Comparison of ENCODE assay signal across 25 cellular contexts in the genomic region with DNA sequence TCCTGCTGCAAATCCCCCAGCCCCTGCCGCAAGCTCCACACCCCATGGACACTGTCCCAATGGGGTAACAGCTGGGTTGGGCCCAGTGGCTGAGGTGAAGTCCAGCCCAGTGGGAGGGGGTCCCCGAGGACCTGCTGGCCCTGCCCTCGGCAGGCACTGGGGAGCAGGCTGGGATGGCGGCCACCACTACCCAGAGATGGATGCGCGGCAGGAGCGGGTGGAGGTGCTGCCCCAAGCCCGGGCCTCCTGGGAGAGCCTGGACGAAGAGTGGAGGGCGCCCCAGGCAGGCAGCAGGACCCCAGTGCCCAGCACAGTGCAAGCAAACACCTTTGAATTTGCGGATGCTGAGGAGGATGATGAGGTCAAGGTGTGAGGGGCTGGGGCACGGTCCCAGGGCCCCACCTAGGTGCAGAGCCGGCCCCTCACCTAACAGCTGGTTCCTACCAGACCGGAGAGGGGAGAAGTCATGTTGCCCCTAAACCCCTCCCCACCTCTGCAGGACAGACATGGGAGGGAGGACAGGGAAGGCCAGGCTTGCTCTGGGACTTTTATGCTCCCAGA. TPM values are rescaled to one million over a fixed set of nuclear protein-coding genes. Genes with fewer than 3 reads are reported as not detected.
DNase-seq lines count a peak whose midpoint lies in the region; ATAC-seq, FAIRE-seq and TF ChIP-seq lines count a peak whose summit lies in the region.
"Had no signal": no experiment of that assay in that cellular context is flagged by ENCODE, and none has a peak within 500 bp of the region (broad histone marks: within the 10 kb centered on the region; RNA-seq: fewer than 3 reads in every experiment).

No MANE protein-coding gene starts in this region.

- DNase-seq in RWPE1 (ENCODE audit: low spot score): no peak
- peak; percentile 16 for DNase-seq in hepatocyte (ENCODE audit: low spot score)
- peak in 5 of 6 donors; percentile 50 to 85 (median 67) for DNase-seq in pancreas
- DNase-seq in SHP77 treated with DMSO at 0.1 percent for 48 hours (lab: John Stamatoyannopoulos, UW): no peak
- no peak for DNase-seq in NCI-H1048 (lab: John Stamatoyannopoulos, UW)
- no peak for DNase-seq in ACHN
- DNase-seq: activated CD4-positive, alpha-beta T cell treated with anti-CD3 and anti-CD28 coated beads for 48 hours; activated CD8-positive, alpha-beta memory T cell treated with anti-CD3 and anti-CD28 coated beads, Interleukin-2, amount 50 U/mL, for 4 hours; activated effector memory CD4-positive, alpha-beta T cell treated with anti-CD3 and anti-CD28 coated beads, Interleukin-2, amount 50 U/mL, for 16 hours; CD4-positive, alpha-beta T cell; DMS79 treated with DMSO at 0.1 percent for 48 hours; effector CD4-positive, alpha-beta T cell; esophagus squamous epithelium; left cardiac atrium; NCI-H1694; sigmoid colon; stimulated activated CD4-positive, alpha-beta T cell treated with anti-CD3 and anti-CD28 coated beads, Interleukin-1b, Interleukin-23, amount 100 ng/mL, for 48 hours; stimulated activated naive CD4-positive, alpha-beta T cell treated with Interleukin-2 at 50 U/mL for 16 hours; uterus had no signal

- H4K20me1 ChIP-seq in BLaER1 (peaks cover 7% of the 10 kb centered on the region; the same call in 1 of the 2 replicates), hepatocyte (ENCODE audit: insufficient read depth, poor library complexity, severe bottlenecking) (peaks cover 25% of the 10 kb centered on the region)

- FAIRE-seq in pancreas (lab: Jason Lieb, UNC): no peak

- 88% methylated on average over 14 of the region's 14 CpGs for WGBS in hepatocyte (ENCODE audit: low lambda C conversion rate, missing lambda C conversion rate)
- WGBS in pancreas, 2 donors: 33 to 38% methylated on average over 13 to 14 of the region's 14 CpGs

- H3K79me2 ChIP-seq in hepatocyte: peaks cover 48% of the 10 kb centered on the region

- H3K9me3 ChIP-seq in BLaER1 (no peaks in the 10 kb centered on the region), hepatocyte (ENCODE audit: low read depth) (no peaks in the 10 kb centered on the region), pancreas (no peaks in the 10 kb centered on the region)
- H3K9me3 ChIP-seq: esophagus squamous epithelium, HAP-1, ovary, sigmoid colon, uterus had no signal

- POLR2A ChIA-PET in RWPE1 (lab: Yijun Ruan, JAX; ENCODE audit: low non-redundant PET): no interaction called here

- H3K27me3 ChIP-seq in BLaER1 (no peaks in the 10 kb centered on the region), hepatocyte (no peaks in the 10 kb centered on the region), pancreas (no peaks in the 10 kb centered on the region)
- H3K27me3 ChIP-seq: cardiac muscle cell, esophagus squamous epithelium, ovary, sigmoid colon, uterus had no signal

- H3K4me3 ChIP-seq in BLaER1 (no peak overlapping the region), hepatocyte (no peak overlapping the region), pancreas (peak overlapping the region in 1 of 4 donors; percentile 9)
- H3K4me3 ChIP-seq: cardiac muscle cell, esophagus squamous epithelium, HAP-1, ovary, sigmoid colon, uterus had no signal

- no peak overlapping the region for H2AFZ ChIP-seq in hepatocyte

- intact Hi-C loops in pancreas (cut with DNase I): no loop called here

- H3K9ac ChIP-seq in BLaER1: no peak overlapping the region

- H3K4me2 ChIP-seq in BLaER1: peak overlapping the region; percentile 55
- H3K4me2 ChIP-seq in hepatocyte: peak overlapping the region; percentile 24

- CTCF ChIA-PET in RWPE1 (lab: Yijun Ruan, JAX): interaction anchor here (2.2 to 2.9 kb wide), 2 partner anchors 24 to 28 kb away, joined by 12 to 38 read pairs; no protein-coding TSS in a partner anchor

- no peaks in the 10 kb centered on the region for H3K9me2 ChIP-seq in hepatocyte (replicated peaks; ENCODE audit: insufficient read depth)

- in situ Hi-C loops in ACHN (cut with HindIII; ENCODE audit: low pct_ligation_motif_present, low pct_unique_long_range_greater_than_20kb, low sequenced_read_pairs): no loop called here

- ATAC-seq in pancreas (no peak), HG03045 (IDR thresholded peaks at IDR 0.05; ENCODE audit: unreplicated experiment) (no peak)

- no peaks in the 10 kb centered on the region for H3K36me3 ChIP-seq in BLaER1
- H3K36me3 ChIP-seq in hepatocyte (replicated peaks; ENCODE audit: insufficient read depth, low read depth): no peaks in the 10 kb centered on the region
- H3K36me3 ChIP-seq in pancreas: peaks cover 0 to 20% (median 12%) of the 10 kb centered on the region in 3 donors
- H3K36me3 ChIP-seq: cardiac muscle cell, uterus had no signal

- TF ChIP-seq CTCF in RWPE1 (conservative IDR thresholded peaks at IDR 0.05; ENCODE audit: low read depth) (no peak), hepatocyte (IDR thresholded peaks at IDR 0.05; ENCODE audit: poor library complexity) (no peak), pancreas (IDR thresholded peaks at IDR 0.05) (no peak)

- no peak overlapping the region for H3K27ac ChIP-seq in BLaER1
- peak overlapping the region; percentile 16 for H3K27ac ChIP-seq in RWPE1
- peak overlapping the region; percentile 91 for H3K27ac ChIP-seq in hepatocyte
- peak overlapping the region; percentile 77 to 98 (median 95) for H3K27ac ChIP-seq in pancreas
- H3K27ac ChIP-seq: cardiac muscle cell, ovary had no signal

- H3K4me1 ChIP-seq in BLaER1 (peaks cover 68% of the 10 kb centered on the region), hepatocyte (ENCODE audit: insufficient read depth) (peaks cover 41% of the 10 kb centered on the region), pancreas (peaks cover 71 to 81% (median 74%) of the 10 kb centered on the region in 3 donors)

RNA-seq across cellular contexts. Expression of gene CDC42EP1, which starts 8.2 kb away (rescaled TPM):
- total RNA-seq in hepatocyte: 31.4 and 34.6 TPM in 2 replicates
- polyA plus RNA-seq in hepatocyte: 146 and 149 TPM in 2 replicates
- total RNA-seq in pancreas: 100 to 1,000 TPM in 2 of 6 donors, 10 to 100 TPM in 4; 68.8 to 139 (median 96.1) TPM
- 10 to 100 TPM; 78.2 to 79.0 TPM for polyA plus RNA-seq in pancreas
- total RNA-seq: CD4-positive, alpha-beta T cell had no signal

RNA-seq across cellular contexts. Expression of gene LGALS2, which starts 11.4 kb away (rescaled TPM):
- 60.1 and 80.9 TPM in 2 replicates for total RNA-seq in hepatocyte
- 115 and 125 TPM in 2 replicates for polyA plus RNA-seq in hepatocyte
- 10 to 100 TPM; 16.0 to 99.5 (median 40.9) TPM for total RNA-seq in pancreas
- polyA plus RNA-seq in pancreas: 10 to 100 TPM; 26.2 to 61.7 TPM
- total RNA-seq: cardiac muscle cell, esophagus squamous epithelium, left cardiac atrium, myocyte, sigmoid colon, uterus had no signal
- polyA plus RNA-seq: cardiac muscle cell had no signal

RNA-seq across cellular contexts. Expression of gene GGA1, which starts 40.1 kb away (rescaled TPM):
- total RNA-seq in hepatocyte (25.5 and 30.2 TPM in 2 replicates), pancreas (10 to 100 TPM; 17.9 to 36.4 (median 21.5) TPM)
- polyA plus RNA-seq in hepatocyte (51.5 and 75.3 TPM in 2 replicates), pancreas (10 to 100 TPM; 81.5 to 84.9 TPM)

RNA-seq across cellular contexts. Expression of gene CARD10, which starts 49.3 kb away (rescaled TPM):
- 19.1 and 23.4 TPM in 2 replicates for total RNA-seq in hepatocyte
- polyA plus RNA-seq in hepatocyte: 28.7 and 31.2 TPM in 2 replicates
- total RNA-seq in pancreas: 10 to 100 TPM in 4 of 6 donors, 1 to 10 TPM in 2; 9.9 to 20.6 (median 11.5) TPM
- polyA plus RNA-seq in pancreas: 10 to 100 TPM; 29.9 to 30.2 TPM

Comparison
In these comparisons a context has a peak if more than half of its experiments do, and no peak if none do; other contexts are left out.
1. DNase-seq: peak in hepatocyte (single experiment) and pancreas (5 of 6); none in RWPE1 (single experiment), SHP77 treated with DMSO at 0.1 percent for 48 hours (single experiment), NCI-H1048 (single experiment) and ACHN (single experiment).